ENCODE assay signal across 21 cellular contexts in genomic region chr5:52457808-52458207, GRCh38.
"Had no signal": no experiment of that assay in that cellular context is flagged by ENCODE, and none has a peak within 500 bp of the region (broad histone marks: within the 10 kb centered on the region; RNA-seq: fewer than 3 reads in every experiment).

No MANE protein-coding gene starts in this region.

- H3K9me3 Mint-ChIP-seq: activated naive CD4-positive, alpha-beta T cell treated with anti-CD3 and anti-CD28 coated beads, Interleukin-2, amount 50 U/mL, for 24 hours; neural crest cell; stimulated activated naive CD8-positive, alpha-beta T cell treated with anti-CD3 and anti-CD28 coated beads, Interleukin-15, Interleukin-2, amounts not matched to agents 100 ng/mL and 50 ng/mL, for 24 hours had no signal

- H3K4me1 Mint-ChIP-seq: activated CD4-positive, alpha-beta T cell treated with anti-CD3 and anti-CD28 coated beads for 36 hours; activated naive CD4-positive, alpha-beta T cell treated with anti-CD3 and anti-CD28 coated beads, Interleukin-2, amount 50 U/mL, for 24 hours; central memory CD8-positive, alpha-beta T cell; naive B cell; neural crest cell had no signal

- H3K27ac Mint-ChIP-seq: activated CD4-positive, alpha-beta T cell treated with anti-CD3 and anti-CD28 coated beads for 36 hours; activated naive CD4-positive, alpha-beta T cell treated with anti-CD3 and anti-CD28 coated beads, Interleukin-2, amount 50 U/mL, for 24 hours; naive B cell; stimulated activated naive CD8-positive, alpha-beta T cell treated with anti-CD3 and anti-CD28 coated beads, Interleukin-15, Interleukin-2, amounts not matched to agents 100 ng/mL and 50 ng/mL, for 24 hours had no signal

- H3K9me3 ChIP-seq: ascending aorta, colonic mucosa, left ventricle myocardium inferior, ovary, psoas muscle, suprapubic skin, transverse colon, vagina had no signal

- H3K4me3 ChIP-seq: ascending aorta, colonic mucosa, left ventricle myocardium inferior, ovary, psoas muscle, skin epidermis, suprapubic skin, transverse colon, vagina had no signal

- H3K27ac ChIP-seq: ascending aorta, colonic mucosa, foreskin keratinocyte, left ventricle myocardium inferior, ovary, psoas muscle, skin epidermis, suprapubic skin, transverse colon, vagina had no signal

- H3K4me3 Mint-ChIP-seq: activated CD4-positive, alpha-beta T cell treated with anti-CD3 and anti-CD28 coated beads for 36 hours; activated naive CD4-positive, alpha-beta T cell treated with anti-CD3 and anti-CD28 coated beads, Interleukin-2, amount 50 U/mL, for 24 hours; central memory CD8-positive, alpha-beta T cell; naive B cell; neural crest cell; stimulated activated naive CD8-positive, alpha-beta T cell treated with anti-CD3 and anti-CD28 coated beads, Interleukin-15, Interleukin-2, amounts not matched to agents 100 ng/mL and 50 ng/mL, for 24 hours had no signal

- DNase-seq: activated CD4-positive, alpha-beta T cell treated with anti-CD3 and anti-CD28 coated beads for 36 hours; activated CD4-positive, alpha-beta T cell treated with anti-CD3 and anti-CD28 coated beads, Interleukin-2, amount 50 U/mL, for 48 hours; activated gamma-delta T cell; colonic mucosa; foreskin keratinocyte; head of caudate nucleus; left ventricle myocardium inferior; mammary epithelial cell; naive B cell; ovary; psoas muscle; right cardiac atrium; transverse colon had no signal

- ATAC-seq: activated CD4-positive, alpha-beta T cell treated with anti-CD3 and anti-CD28 coated beads for 36 hours; foreskin keratinocyte; psoas muscle; right cardiac atrium had no signal

- H3K27me3 ChIP-seq: ascending aorta, colonic mucosa, foreskin keratinocyte, suprapubic skin, transverse colon, vagina had no signal

- H3K36me3 Mint-ChIP-seq: activated naive CD4-positive, alpha-beta T cell treated with anti-CD3 and anti-CD28 coated beads, Interleukin-2, amount 50 U/mL, for 24 hours; naive B cell had no signal

- H3K36me3 ChIP-seq: ascending aorta, colonic mucosa, left ventricle myocardium inferior, ovary, suprapubic skin, transverse colon, vagina had no signal

- H3K4me1 ChIP-seq: ascending aorta, colonic mucosa, foreskin keratinocyte, left ventricle myocardium inferior, psoas muscle, suprapubic skin, transverse colon, vagina had no signal
